14 cellular contexts compared by ENCODE assay signal in the genomic region with DNA sequence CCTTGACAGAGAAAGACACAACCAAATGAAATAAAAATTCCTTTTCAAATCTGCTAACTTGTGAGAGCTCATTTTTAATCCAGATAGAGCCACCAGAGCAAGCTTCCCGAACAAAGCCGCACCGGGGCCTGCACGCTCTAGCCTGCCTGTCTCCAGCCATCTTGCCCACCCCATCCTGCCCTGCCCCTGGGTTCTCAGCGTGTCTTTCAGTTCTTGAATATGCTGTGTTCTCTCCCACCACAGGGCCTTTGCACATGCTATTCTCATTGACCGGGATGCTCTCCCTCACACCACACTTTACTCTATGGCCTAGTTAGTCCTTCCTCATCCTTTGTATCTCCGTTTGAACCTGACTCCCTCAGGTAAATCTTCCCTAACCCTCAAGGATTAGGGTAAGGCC.
"Had no signal": no experiment of that assay in that cellular context is flagged by ENCODE, and none has a peak within 500 bp of the region (broad histone marks: within the 10 kb centered on the region; RNA-seq: fewer than 3 reads in every experiment).

No MANE protein-coding gene starts in this region.

- H3K36me3 ChIP-seq: colonic mucosa, neural progenitor cell, ovary had no signal

- H3K4me2 ChIP-seq: neural progenitor cell had no signal

- H3K27me3 Mint-ChIP-seq: activated naive CD8-positive, alpha-beta T cell had no signal

- H3K4me3 Mint-ChIP-seq: activated naive CD8-positive, alpha-beta T cell; neural progenitor cell had no signal

- FAIRE-seq: bronchial epithelial cell had no signal

- H3K27me3 ChIP-seq: colonic mucosa, gastrocnemius medialis, heart right ventricle, neural progenitor cell, ovary, tibial nerve had no signal

- H3K4me1 Mint-ChIP-seq: neural progenitor cell had no signal

- H3K27ac ChIP-seq: gastrocnemius medialis, heart right ventricle, neural progenitor cell, ovary had no signal

- DNase-seq: activated gamma-delta T cell; activated T-cell treated with anti-CD3 and anti-CD28 coated beads, Interleukin-2, amount 50 U/mL, for 48 hours; colonic mucosa; effector CD4-positive, alpha-beta T cell; gastrocnemius medialis; heart right ventricle; ovary; stimulated activated CD4-positive, alpha-beta T cell treated with anti-CD3 and anti-CD28 coated beads, Interleukin-15, amount 100 ng/mL, for 24 hours; stimulated activated CD4-positive, alpha-beta T cell treated with anti-CD3 and anti-CD28 coated beads, Interleukin-4, amount 100 ng/mL, for 24 hours; T-helper 2 cell had no signal

- ATAC-seq: gastrocnemius medialis, heart right ventricle had no signal

- H3K9ac ChIP-seq: neural progenitor cell had no signal

- H3K4me1 ChIP-seq: colonic mucosa, gastrocnemius medialis, neural progenitor cell had no signal

- H3K27ac Mint-ChIP-seq: activated naive CD8-positive, alpha-beta T cell; neural progenitor cell had no signal

- H3K9me3 ChIP-seq: colonic mucosa, gastrocnemius medialis, heart right ventricle, ovary, tibial nerve had no signal

- H3K4me3 ChIP-seq: colonic mucosa, gastrocnemius medialis, heart right ventricle, neural progenitor cell, ovary, tibial nerve had no signal

- H2AFZ ChIP-seq: neural progenitor cell had no signal

- H3K9me3 Mint-ChIP-seq: neural progenitor cell had no signal
